ENCODE assay signal across 8 cellular contexts in genomic region chr6:36386495-36387439, GRCh38. TPM values are rescaled to one million over a fixed set of nuclear protein-coding genes. Genes with fewer than 3 reads are reported as not detected.
DNase-seq lines count a peak whose midpoint lies in the region; FAIRE-seq and TF ChIP-seq lines count a peak whose summit lies in the region.

No MANE protein-coding gene starts in this region.

- no peaks in the 10 kb centered on the region for H3K9me3 Mint-ChIP-seq in CD8-positive, alpha-beta memory T cell

- peaks cover 6% of the 10 kb centered on the region for H3K27me3 ChIP-seq in CD8-positive, alpha-beta memory T cell (ENCODE audit: insufficient read depth, low read length, poor library complexity, severe bottlenecking)
- H3K27me3 ChIP-seq in endothelial cell of umbilical vein (ENCODE audit: control insufficient read depth in 2 of 2, insufficient read depth in 2 of 2, low read length in 2 of 2) (peaks cover 18 to 21% of the 10 kb centered on the region in 2 experiments), testis (no peaks in the 10 kb centered on the region)

- peaks cover 15% of the 10 kb centered on the region for H3K4me1 ChIP-seq in CD8-positive, alpha-beta memory T cell (ENCODE audit: insufficient read depth, low read length)
- peaks cover 13% of the 10 kb centered on the region for H3K4me1 ChIP-seq in endothelial cell of umbilical vein (ENCODE audit: control insufficient read depth, extremely low read depth, insufficient read depth, low read length)
- H3K4me1 ChIP-seq in mesodermal cell (ENCODE audit: control insufficient read depth, insufficient read depth, low read length, poor library complexity, severe bottlenecking), result peaks cover 14% of the 10 kb centered on the region
- H3K4me1 ChIP-seq in testis, result peaks cover 4% of the 10 kb centered on the region

- CTCF ChIA-PET in CD8-positive, alpha-beta memory T cell (lab: Charles Lee), result interaction anchor here (1.0 to 1.1 kb wide), 2 partner anchors 85 to 373 kb away, joined by 3 to 4 read pairs; no protein-coding TSS in a partner anchor
- CTCF ChIA-PET in endothelial cell of umbilical vein (lab: Charles Lee), result interaction anchor here (0.5 to 2.0 kb wide), 13 partner anchors 10 to 247 kb away, joined by 3 to 12 read pairs (median 4); no protein-coding TSS in a partner anchor

- TF ChIP-seq POLR2A in endothelial cell of umbilical vein (IDR thresholded peaks at IDR 0.05; ENCODE audit: low read depth, low read length) (no peak), testis (IDR thresholded peaks at IDR 0.05) (no peak)

- no peaks in the 10 kb centered on the region for H3K9me3 ChIP-seq in CD8-positive, alpha-beta memory T cell (ENCODE audit: low read length)
- H3K9me3 ChIP-seq in endothelial cell of umbilical vein (replicated peaks; ENCODE audit: control insufficient read depth, insufficient read depth, low read length) (no peaks in the 10 kb centered on the region), mesodermal cell (ENCODE audit: control insufficient read depth, low read length) (no peaks in the 10 kb centered on the region), testis (no peaks in the 10 kb centered on the region)

- peak overlapping the region; percentile 43 for H3K27ac ChIP-seq in CD8-positive, alpha-beta memory T cell (ENCODE audit: low read depth, low read length)
- H3K27ac ChIP-seq in endothelial cell of umbilical vein (ENCODE audit: insufficient read depth, low read depth, low read length), result peak overlapping the region; percentile 10
- H3K27ac ChIP-seq in mesodermal cell (ENCODE audit: low read depth, low read length, severe bottlenecking), result no peak overlapping the region
- no peak overlapping the region for H3K27ac ChIP-seq in testis

- peak overlapping the region; percentile 89 for H3K4me3 ChIP-seq in CD8-positive, alpha-beta memory T cell (ENCODE audit: low read length)
- H3K4me3 ChIP-seq in endothelial cell of umbilical vein (replicated peaks in 1 of 3; ENCODE audit: insufficient read depth in 1 of 3, low read depth in 1 of 3, low read length in 3 of 3) (peak overlapping the region; percentile 42 to 66 (median 61)), mesodermal cell (ENCODE audit: extremely low read depth, insufficient read depth, low read length, poor library complexity, severe bottlenecking) (peak overlapping the region; percentile 31), testis (peak overlapping the region; percentile 24 to 58)

- no peaks in the 10 kb centered on the region for H3K36me3 ChIP-seq in CD8-positive, alpha-beta memory T cell (ENCODE audit: insufficient read depth, low read length)
- no peaks in the 10 kb centered on the region for H3K36me3 ChIP-seq in endothelial cell of umbilical vein (ENCODE audit: control insufficient read depth in 2 of 2, extremely low read depth in 1 of 2, insufficient read depth in 2 of 2, low read length in 2 of 2)
- no peaks in the 10 kb centered on the region for H3K36me3 ChIP-seq in mesodermal cell (ENCODE audit: control insufficient read depth, insufficient read depth, low read length)
- no peaks in the 10 kb centered on the region for H3K36me3 ChIP-seq in testis (ENCODE audit: low read depth, missing control alignments)

- BruUV-seq in endothelial cell of umbilical vein (replicated peaks; lab: Mats Ljungman, UMichigan), result TSS peak; percentile 60

- no peaks in the 10 kb centered on the region for H4K20me1 ChIP-seq in endothelial cell of umbilical vein (replicated peaks; ENCODE audit: control insufficient read depth, extremely low read depth, insufficient read depth, low read length)

- peak overlapping the region; percentile 90 for H2AFZ ChIP-seq in endothelial cell of umbilical vein (ENCODE audit: low read depth, low read length)

- dilution Hi-C loops in endothelial cell of umbilical vein (cut with MboI; ENCODE audit: extremely low pct_ligation_motif_present, low sequenced_read_pairs), result no loop called here

- TF ChIP-seq CTCF in endothelial cell of umbilical vein (IDR thresholded peaks at IDR 0.05; ENCODE audit: extremely low read depth in 1 of 2, insufficient read depth in 1 of 2, low read depth in 1 of 2, low read length in 2 of 2) (peak in 1 of 2 donors; percentile 22), testis (IDR thresholded peaks at IDR 0.05) (peak in 1 of 3 experiments; percentile 5)

- peak overlapping the region; percentile 72 for H3K9ac ChIP-seq in endothelial cell of umbilical vein (replicated peaks; ENCODE audit: extremely low read depth, insufficient read depth, low read length)

- WGBS in mesodermal cell (ENCODE audit: insufficient coverage in 2 of 2), 2 experiments, result 10 to 17% methylated on average over 25 to 31 of the region's 33 CpGs
- 2% methylated on average over 23 to 33 of the region's 33 CpGs for WGBS in testis, 2 donors

- DNase-seq in CD8-positive, alpha-beta memory T cell, result peak in 3 of 5 donors; percentile 5 to 53 (median 7)
- DNase-seq in HTR-8/SVneo (ENCODE audit: insufficient read length, low spot score) (peak; percentile 61), endothelial cell of umbilical vein (ENCODE audit: low read depth, low spot score) (peak; percentile 74), testis (peak; percentile 47), SIG-M5 (lab: John Stamatoyannopoulos, UW) (no peak), SHP77 (lab: John Stamatoyannopoulos, UW) (no peak)
- DNase-seq in activated CD4-positive, alpha-beta T cell treated with anti-CD3 and anti-CD28 coated beads for 48 hours, result peak; percentile 12

- no peaks in the 10 kb centered on the region for H3K79me2 ChIP-seq in endothelial cell of umbilical vein (ENCODE audit: control insufficient read depth, insufficient read depth, low read length)

- FAIRE-seq in HTR-8/SVneo (lab: Jason Lieb, UNC) (no peak), endothelial cell of umbilical vein (lab: Jason Lieb, UNC) (peak; percentile 95)

- peaks cover 5 to 16% of the 10 kb centered on the region in 2 donors for H3K27me3 Mint-ChIP-seq in CD8-positive, alpha-beta memory T cell

- no peaks in the 10 kb centered on the region for H3K9me1 ChIP-seq in endothelial cell of umbilical vein (replicated peaks; ENCODE audit: control insufficient read depth, extremely low read depth, insufficient read depth, low read length)

- H3K4me1 Mint-ChIP-seq in CD8-positive, alpha-beta memory T cell, result peaks cover 21 to 29% (median 23%) of the 10 kb centered on the region in 3 donors

- POLR2A ChIA-PET in CD8-positive, alpha-beta memory T cell (lab: Charles Lee), result interaction anchor here (0.6 kb wide), 1 partner anchor 363 kb away, joined by 3 read pairs; no protein-coding TSS in a partner anchor
- POLR2A ChIA-PET in endothelial cell of umbilical vein (lab: Charles Lee), result no interaction called here

- peak overlapping the region; percentile 48 to 90 (median 84) for H3K27ac Mint-ChIP-seq in CD8-positive, alpha-beta memory T cell

- H3K4me2 ChIP-seq in endothelial cell of umbilical vein (ENCODE audit: insufficient read depth, low read length), result peak overlapping the region; percentile 84

- H3K4me3 Mint-ChIP-seq in CD8-positive, alpha-beta memory T cell, result peak overlapping the region; percentile 89 to 95 (median 93)

- peaks cover 0 to 5% (median 0%) of the 10 kb centered on the region in 3 donors for H3K36me3 Mint-ChIP-seq in CD8-positive, alpha-beta memory T cell

- intact Hi-C loops in endothelial cell of umbilical vein (cut with micrococcal nuclease) (loop anchor here (1.0 kb wide), 1 partner anchor 37 kb away; no protein-coding TSS in a partner anchor), testis (cut with DNase I; ENCODE audit: low total_unique reads) (no loop called here)

RNA-seq across cellular contexts. Expression of gene ETV7, which starts 0.7 kb away (rescaled TPM):
- total RNA-seq in CD8-positive, alpha-beta memory T cell, result under 1 TPM; 0.61 to 0.78 TPM
- 2.4 TPM for polyA plus RNA-seq in CD8-positive, alpha-beta memory T cell
- 0.21 and 0.58 TPM in 2 replicates for total RNA-seq in endothelial cell of umbilical vein
- 0.23 and 0.65 TPM in 2 replicates for polyA plus RNA-seq in endothelial cell of umbilical vein
- polyA plus RNA-seq in endothelial cell of umbilical vein (2011; cell fraction: cytosol; rRNA removed), result 0.19 and 0.38 TPM in 2 replicates
- 0.18 and 0.35 TPM in 2 replicates for polyA plus RNA-seq in endothelial cell of umbilical vein (2011; cell fraction: nucleus; rRNA removed)
- 0.20 and 0.25 TPM in 2 replicates for polyA plus RNA-seq in endothelial cell of umbilical vein (2012)
- not detected in 2 replicates for polyA minus RNA-seq in endothelial cell of umbilical vein
- not detected for polyA minus RNA-seq in endothelial cell of umbilical vein (2011; cell fraction: cytosol; rRNA and poly(A)+ RNA removed)
- not detected in 2 replicates for polyA minus RNA-seq in endothelial cell of umbilical vein (2011; cell fraction: nucleus; rRNA and poly(A)+ RNA removed)
- polyA plus RNA-seq in mesodermal cell (2013, experiment 1 of 2), result not detected
- not detected for polyA plus RNA-seq in mesodermal cell (2013, experiment 2 of 2)
- 1 to 10 TPM in 1 of 2 donors, under 1 TPM in 1; 0.68 to 1.3 TPM for total RNA-seq in testis
- 2.2 TPM for polyA plus RNA-seq in testis (ENCODE audit: insufficient read depth, low read depth, low replicate concordance)

RNA-seq across cellular contexts. Expression of gene BNIP5, which starts 50.1 kb away (rescaled TPM):
- total RNA-seq in CD8-positive, alpha-beta memory T cell, result not detected
- polyA plus RNA-seq in CD8-positive, alpha-beta memory T cell, result not detected
- not detected in 2 replicates for total RNA-seq in endothelial cell of umbilical vein
- polyA plus RNA-seq in endothelial cell of umbilical vein, result not detected in 2 replicates
- polyA plus RNA-seq in endothelial cell of umbilical vein (2011; cell fraction: cytosol; rRNA removed), result not detected in 2 replicates
- polyA plus RNA-seq in endothelial cell of umbilical vein (2011; cell fraction: nucleus; rRNA removed), result not detected in 2 replicates
- not detected in 2 replicates for polyA plus RNA-seq in endothelial cell of umbilical vein (2012)
- polyA minus RNA-seq in endothelial cell of umbilical vein, result not detected in 2 replicates
- not detected for polyA minus RNA-seq in endothelial cell of umbilical vein (2011; cell fraction: cytosol; rRNA and poly(A)+ RNA removed)
- not detected in 2 replicates for polyA minus RNA-seq in endothelial cell of umbilical vein (2011; cell fraction: nucleus; rRNA and poly(A)+ RNA removed)
- polyA plus RNA-seq in mesodermal cell (2013, experiment 1 of 2), result not detected
- not detected for polyA plus RNA-seq in mesodermal cell (2013, experiment 2 of 2)
- under 1 TPM; 0.68 to 0.87 TPM for total RNA-seq in testis
- 0.96 TPM for polyA plus RNA-seq in testis (ENCODE audit: insufficient read depth, low read depth, low replicate concordance)

RNA-seq across cellular contexts. Expression of gene PXT1, which starts 55.9 kb away (rescaled TPM):
- under 1 TPM in 1 of 2 experiments, not detected in 1; 0.20 TPM for total RNA-seq in CD8-positive, alpha-beta memory T cell
- polyA plus RNA-seq in CD8-positive, alpha-beta memory T cell, result not detected
- total RNA-seq in endothelial cell of umbilical vein (not detected in 2 replicates), testis (1 to 10 TPM; 1.8 to 3.6 TPM)
- polyA plus RNA-seq in endothelial cell of umbilical vein (not detected in 2 replicates), testis (ENCODE audit: insufficient read depth, low read depth, low replicate concordance) (4.2 TPM)
- polyA plus RNA-seq in endothelial cell of umbilical vein (2011; cell fraction: cytosol; rRNA removed), result not detected in 2 replicates
- polyA plus RNA-seq in endothelial cell of umbilical vein (2011; cell fraction: nucleus; rRNA removed), result 0.07 TPM in 1 of 2 replicates, not detected in the other
- not detected in 2 replicates for polyA plus RNA-seq in endothelial cell of umbilical vein (2012)
- not detected in 2 replicates for polyA minus RNA-seq in endothelial cell of umbilical vein
- polyA minus RNA-seq in endothelial cell of umbilical vein (2011; cell fraction: cytosol; rRNA and poly(A)+ RNA removed), result not detected
- not detected in 2 replicates for polyA minus RNA-seq in endothelial cell of umbilical vein (2011; cell fraction: nucleus; rRNA and poly(A)+ RNA removed)
- not detected for polyA plus RNA-seq in mesodermal cell (2013, experiment 1 of 2)
- polyA plus RNA-seq in mesodermal cell (2013, experiment 2 of 2), result not detected

RNA-seq across cellular contexts. Expression of gene KCTD20, which starts 56.0 kb away (rescaled TPM):
- total RNA-seq in CD8-positive, alpha-beta memory T cell, result 10 to 100 TPM; 52.3 to 52.4 TPM
- 41.4 TPM for polyA plus RNA-seq in CD8-positive, alpha-beta memory T cell
- 47.2 and 49.2 TPM in 2 replicates for total RNA-seq in endothelial cell of umbilical vein
- polyA plus RNA-seq in endothelial cell of umbilical vein, result 20.6 and 26.2 TPM in 2 replicates
- polyA plus RNA-seq in endothelial cell of umbilical vein (2011; cell fraction: cytosol; rRNA removed), result 29.4 and 30.8 TPM in 2 replicates
- 22.6 and 23.0 TPM in 2 replicates for polyA plus RNA-seq in endothelial cell of umbilical vein (2011; cell fraction: nucleus; rRNA removed)
- polyA plus RNA-seq in endothelial cell of umbilical vein (2012), result 27.4 and 38.7 TPM in 2 replicates
- polyA minus RNA-seq in endothelial cell of umbilical vein, result 67.4 and 77.4 TPM in 2 replicates
- 57.1 TPM for polyA minus RNA-seq in endothelial cell of umbilical vein (2011; cell fraction: cytosol; rRNA and poly(A)+ RNA removed)
- 25.7 and 37.1 TPM in 2 replicates for polyA minus RNA-seq in endothelial cell of umbilical vein (2011; cell fraction: nucleus; rRNA and poly(A)+ RNA removed)
- polyA plus RNA-seq in mesodermal cell (2013, experiment 1 of 2), result 54.9 TPM
- 51.7 TPM for polyA plus RNA-seq in mesodermal cell (2013, experiment 2 of 2)
- 10 to 100 TPM; 31.5 to 35.5 TPM for total RNA-seq in testis
- polyA plus RNA-seq in testis (ENCODE audit: insufficient read depth, low read depth, low replicate concordance), result 21.8 TPM

Comparison
In these comparisons a context has a peak if more than half of its experiments do, and no peak if none do; other contexts are left out.
1. DNase-seq: peak in CD8-positive, alpha-beta memory T cell (3 of 5), HTR-8/SVneo (single experiment), activated CD4-positive, alpha-beta T cell treated with anti-CD3 and anti-CD28 coated beads for 48 hours (single experiment), endothelial cell of umbilical vein (single experiment) and testis (single experiment); none in SIG-M5 (single experiment) and SHP77 (0 of 2).
2. H3K27ac ChIP-seq: peak in CD8-positive, alpha-beta memory T cell (single experiment) and endothelial cell of umbilical vein (single experiment); none in mesodermal cell (single experiment) and testis (0 of 2).
3. H3K4me3 ChIP-seq: peak in every context shown above with its lines; median percentile 89 in CD8-positive, alpha-beta memory T cell; 61 in endothelial cell of umbilical vein; 41 in testis; 31 in mesodermal cell.